In genomic region chr3:37197810-37198371, GRCh38 we compare ENCODE assay signal across 1 cellular context.
TF ChIP-seq lines count a peak whose summit lies in the region.

No MANE protein-coding gene starts in this region.

TF ChIP-seq in GM12878, 131 proteins besides CTCF, POLR2A, EP300 and RAD21 (continued from another document):
- TF ChIP-seq, protein P1, sequence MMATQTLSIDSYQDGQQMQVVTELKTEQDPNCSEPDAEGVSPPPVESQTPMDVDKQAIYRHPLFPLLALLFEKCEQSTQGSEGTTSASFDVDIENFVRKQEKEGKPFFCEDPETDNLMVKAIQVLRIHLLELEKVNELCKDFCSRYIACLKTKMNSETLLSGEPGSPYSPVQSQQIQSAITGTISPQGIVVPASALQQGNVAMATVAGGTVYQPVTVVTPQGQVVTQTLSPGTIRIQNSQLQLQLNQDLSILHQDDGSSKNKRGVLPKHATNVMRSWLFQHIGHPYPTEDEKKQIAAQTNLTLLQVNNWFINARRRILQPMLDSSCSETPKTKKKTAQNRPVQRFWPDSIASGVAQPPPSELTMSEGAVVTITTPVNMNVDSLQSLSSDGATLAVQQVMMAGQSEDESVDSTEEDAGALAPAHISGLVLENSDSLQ (IDR thresholded peaks at IDR 0.05) = no peak
- TF ChIP-seq IRF3 (IDR thresholded peaks at IDR 0.05) (no peak), GATAD2B (conservative IDR thresholded peaks at IDR 0.05; ENCODE audit: low read depth) (no peak)
